8 cellular contexts compared by ENCODE assay signal in genomic region chr3:158109804-158110657, GRCh38. TPM values are rescaled to one million over a fixed set of nuclear protein-coding genes. Genes with fewer than 3 reads are reported as not detected.
DNase-seq lines count a peak whose midpoint lies in the region; ATAC-seq and TF ChIP-seq lines count a peak whose summit lies in the region.

Gene RSRC1 (plus strand): TSS chr3:158110089. CDS start chr3:158122105, 12,016 bp downstream.

- H3K4me1 ChIP-seq in adipocyte (ENCODE audit: control insufficient read depth, insufficient read depth, low read length) (peaks cover 13% of the 10 kb centered on the region), heart left ventricle (peaks cover 0 to 46% (median 16%) of the 10 kb centered on the region in 12 donors), upper lobe of left lung (peaks cover 24 to 42% (median 35%) of the 10 kb centered on the region in 4 donors)

- H3K4me3 ChIP-seq in GM12865 (ENCODE audit: low read depth, low read length) (peak within 1 kb of the TSS; percentile 84), adipocyte (ENCODE audit: low read length) (peak within 1 kb of the TSS; percentile 94), heart left ventricle (peak within 1 kb of the TSS; percentile 72 to 95 (median 84)), upper lobe of left lung (peak within 1 kb of the TSS; percentile 69 to 97 (median 86))

- WGBS in heart left ventricle, 4 donors: 0 to 1% (median 0%) methylated on average over 52 to 57 of the region's 57 CpGs
- WGBS in upper lobe of left lung, 2 donors: 0 to 1% methylated on average over 33 to 51 of the region's 57 CpGs

- no peaks in the 10 kb centered on the region for H3K36me3 ChIP-seq in adipocyte (ENCODE audit: control insufficient read depth, insufficient read depth, low read length, severe bottlenecking)
- H3K36me3 ChIP-seq in heart left ventricle: no peaks in the 10 kb centered on the region
- H3K36me3 ChIP-seq in upper lobe of left lung: no peaks in the 10 kb centered on the region

- TF ChIP-seq CTCF in GM12865 (IDR thresholded peaks at IDR 0.05; ENCODE audit: insufficient read depth, low read depth, low read length, missing control alignments) (no peak), heart left ventricle (IDR thresholded peaks at IDR 0.05) (no peak), upper lobe of left lung (IDR thresholded peaks at IDR 0.05) (peak in 1 of 6 experiments; percentile 7)

- intact Hi-C loops in heart left ventricle (cut with DNase I): loop anchor here in 1 of 10 donors (10.0 kb wide), 1 partner anchor 325 kb away; no protein-coding TSS in a partner anchor
- intact Hi-C loops in posterior vena cava (cut with DNase I): no loop called here

- peak; percentile 82 for ATAC-seq in HG02763 (IDR thresholded peaks at IDR 0.05; ENCODE audit: unreplicated experiment)
- ATAC-seq in heart left ventricle: peak; percentile 74 to 97 (median 94)
- ATAC-seq in upper lobe of left lung (ENCODE audit: low FRiP score in 2 of 2): peak; percentile 93 to 97

- peak; percentile 92 for DNase-seq in GM12865 (ENCODE audit: low read depth)
- DNase-seq in NCI-H1417 treated with DMSO at 0.1 percent for 48 hours (lab: John Stamatoyannopoulos, UW): peak; percentile 84
- DNase-seq in T follicular helper cell (ENCODE audit: low read depth): peak; percentile 74
- peak; percentile 97 for DNase-seq in adipocyte (ENCODE audit: low read depth)
- peak; percentile 84 to 89 (median 87) for DNase-seq in heart left ventricle
- peak; percentile 95 for DNase-seq in posterior vena cava (ENCODE audit: low spot score)
- DNase-seq in upper lobe of left lung: peak; percentile 90 to 93

- TF ChIP-seq POLR2A in heart left ventricle (IDR thresholded peaks at IDR 0.05) (peak in 1 of 2 donors; percentile 22), upper lobe of left lung (IDR thresholded peaks at IDR 0.05) (peak in 2 of 4 donors; percentile 19 to 53)

- peak within 1 kb of the TSS; percentile 91 for H3K9ac ChIP-seq in adipocyte (ENCODE audit: low read length)

- H3K27me3 ChIP-seq in adipocyte (replicated peaks; ENCODE audit: control insufficient read depth, insufficient read depth, low read length) (no peaks in the 10 kb centered on the region), heart left ventricle (peaks cover 18 to 45% (median 39%) of the 10 kb centered on the region in 9 donors), upper lobe of left lung (peaks cover 0 to 36% (median 17%) of the 10 kb centered on the region in 4 donors)

- H3K9me3 ChIP-seq in adipocyte (ENCODE audit: control insufficient read depth, low read length): peaks cover 5% of the 10 kb centered on the region
- H3K9me3 ChIP-seq in heart left ventricle: peaks cover 0 to 14% (median 0%) of the 10 kb centered on the region in 12 donors
- H3K9me3 ChIP-seq in upper lobe of left lung: peaks cover 0 to 2% (median 0%) of the 10 kb centered on the region in 4 donors

- H3K27ac ChIP-seq in heart left ventricle: peak within 1 kb of the TSS in 11 of 12 donors; percentile 23 to 81 (median 72)
- H3K27ac ChIP-seq in upper lobe of left lung: peak within 1 kb of the TSS; percentile 74 to 84 (median 80)

- TF ChIP-seq EP300 in upper lobe of left lung (IDR thresholded peaks at IDR 0.05): no peak

RNA-seq across cellular contexts. Expression of gene RSRC1, which starts in this region (rescaled TPM):
- 10 to 100 TPM; 15.7 to 24.9 (median 21.9) TPM for total RNA-seq in heart left ventricle
- 10 to 100 TPM in 1 of 2 donors, 1 to 10 TPM in 1; 9.5 to 17.2 TPM for polyA plus RNA-seq in heart left ventricle
- 10 to 100 TPM; 37.4 to 41.0 TPM for total RNA-seq in posterior vena cava
- total RNA-seq in upper lobe of left lung: 10 to 100 TPM; 21.4 to 87.0 (median 24.5) TPM

Comparison
In these comparisons a context has a peak if more than half of its experiments do, and no peak if none do; other contexts are left out.
1. Peak in every context shown above with its lines: DNase-seq, ATAC-seq, H3K4me3 ChIP-seq and H3K27ac ChIP-seq.